ENCODE assay signal across 2 cellular contexts in the genomic region with DNA sequence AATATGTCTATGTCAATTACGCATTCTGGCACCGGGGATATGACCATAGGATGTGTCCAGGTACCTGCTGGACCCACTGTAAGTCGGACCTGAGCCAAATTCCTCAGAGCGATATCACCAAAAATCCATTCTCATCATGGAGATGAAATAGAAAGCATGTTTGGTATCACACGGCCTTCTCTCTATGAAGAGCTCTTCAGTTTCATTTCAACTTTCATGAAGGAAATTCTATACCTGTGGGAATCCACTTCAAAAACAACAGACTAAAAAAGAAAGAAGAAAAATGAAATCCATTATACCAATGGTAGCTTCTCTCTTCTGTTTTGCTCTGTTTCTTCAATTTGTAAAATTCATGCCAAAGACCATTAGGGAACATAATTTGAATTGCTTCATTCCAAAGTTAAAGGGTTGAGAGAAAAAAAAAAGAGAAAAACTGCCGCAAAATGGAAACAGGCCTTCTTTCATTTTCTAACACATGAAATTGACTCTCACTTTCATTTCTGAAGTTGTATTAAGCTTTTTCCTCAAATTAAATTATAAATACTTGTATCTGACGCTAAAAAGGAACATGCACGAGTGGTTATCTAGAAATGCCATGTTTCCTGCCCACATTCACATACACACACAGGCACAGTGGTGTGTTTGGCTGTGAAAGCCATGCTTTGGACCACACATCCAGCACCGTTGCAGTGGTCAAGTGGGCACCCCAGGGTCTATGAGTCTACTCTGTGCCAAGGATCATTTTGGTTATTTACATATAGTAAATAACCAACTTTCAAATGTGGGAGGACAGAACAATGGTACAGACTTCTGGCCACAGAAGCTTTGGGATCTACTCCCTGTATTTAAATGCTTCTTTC.
A peak's percentile ranks its signal among the peaks of the same experiment; 100 is the strongest.
TF ChIP-seq lines count a peak whose summit lies in the region.

No MANE protein-coding gene starts in this region.

TF ChIP-seq in GM12878, 131 proteins besides CTCF, POLR2A, EP300 and RAD21 (continued from another document and continues in another):
- TF ChIP-seq, protein P1, sequence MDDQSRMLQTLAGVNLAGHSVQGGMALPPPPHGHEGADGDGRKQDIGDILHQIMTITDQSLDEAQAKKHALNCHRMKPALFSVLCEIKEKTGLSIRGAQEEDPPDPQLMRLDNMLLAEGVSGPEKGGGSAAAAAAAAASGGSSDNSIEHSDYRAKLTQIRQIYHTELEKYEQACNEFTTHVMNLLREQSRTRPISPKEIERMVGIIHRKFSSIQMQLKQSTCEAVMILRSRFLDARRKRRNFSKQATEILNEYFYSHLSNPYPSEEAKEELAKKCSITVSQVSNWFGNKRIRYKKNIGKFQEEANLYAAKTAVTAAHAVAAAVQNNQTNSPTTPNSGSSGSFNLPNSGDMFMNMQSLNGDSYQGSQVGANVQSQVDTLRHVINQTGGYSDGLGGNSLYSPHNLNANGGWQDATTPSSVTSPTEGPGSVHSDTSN (IDR thresholded peaks at IDR 0.05; ENCODE audit: insufficient replicate concordance, low read depth, low read length) = no peak
- TF ChIP-seq MTA3 (IDR thresholded peaks at IDR 0.05; ENCODE audit: borderline replicate concordance, low read length) = no peak
- TF ChIP-seq, protein P2, sequence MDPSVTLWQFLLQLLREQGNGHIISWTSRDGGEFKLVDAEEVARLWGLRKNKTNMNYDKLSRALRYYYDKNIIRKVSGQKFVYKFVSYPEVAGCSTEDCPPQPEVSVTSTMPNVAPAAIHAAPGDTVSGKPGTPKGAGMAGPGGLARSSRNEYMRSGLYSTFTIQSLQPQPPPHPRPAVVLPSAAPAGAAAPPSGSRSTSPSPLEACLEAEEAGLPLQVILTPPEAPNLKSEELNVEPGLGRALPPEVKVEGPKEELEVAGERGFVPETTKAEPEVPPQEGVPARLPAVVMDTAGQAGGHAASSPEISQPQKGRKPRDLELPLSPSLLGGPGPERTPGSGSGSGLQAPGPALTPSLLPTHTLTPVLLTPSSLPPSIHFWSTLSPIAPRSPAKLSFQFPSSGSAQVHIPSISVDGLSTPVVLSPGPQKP (IDR thresholded peaks at IDR 0.05; ENCODE audit: low read depth, low read length) = no peak
- peak; percentile 32; the same call in 1 of the 2 replicates for TF ChIP-seq RUNX3 (IDR thresholded peaks at IDR 0.05; ENCODE audit: low read length)
- no peak for TF ChIP-seq TARDBP (IDR thresholded peaks at IDR 0.05; ENCODE audit: borderline replicate concordance)
- no peak for TF ChIP-seq RBBP5 (conservative IDR thresholded peaks at IDR 0.05)
- no peak for TF ChIP-seq FOS (IDR thresholded peaks at IDR 0.05; ENCODE audit: borderline replicate concordance, extremely low read depth, insufficient read length)
- TF ChIP-seq NR2C2 (IDR thresholded peaks at IDR 0.05; ENCODE audit: borderline replicate concordance, control insufficient read depth, insufficient read length, low read depth) = no peak
- no peak for TF ChIP-seq ZNF274 (IDR thresholded peaks at IDR 0.05; ENCODE audit: insufficient read depth, insufficient read length)
- no peak for TF ChIP-seq CEBPB (IDR thresholded peaks at IDR 0.05; ENCODE audit: borderline replicate concordance in 1 of 2, low read depth in 2 of 2, low read length in 2 of 2)
- peak; percentile 76 for TF ChIP-seq TCF7 (IDR thresholded peaks at IDR 0.05; ENCODE audit: borderline replicate concordance)
- TF ChIP-seq, protein P3, sequence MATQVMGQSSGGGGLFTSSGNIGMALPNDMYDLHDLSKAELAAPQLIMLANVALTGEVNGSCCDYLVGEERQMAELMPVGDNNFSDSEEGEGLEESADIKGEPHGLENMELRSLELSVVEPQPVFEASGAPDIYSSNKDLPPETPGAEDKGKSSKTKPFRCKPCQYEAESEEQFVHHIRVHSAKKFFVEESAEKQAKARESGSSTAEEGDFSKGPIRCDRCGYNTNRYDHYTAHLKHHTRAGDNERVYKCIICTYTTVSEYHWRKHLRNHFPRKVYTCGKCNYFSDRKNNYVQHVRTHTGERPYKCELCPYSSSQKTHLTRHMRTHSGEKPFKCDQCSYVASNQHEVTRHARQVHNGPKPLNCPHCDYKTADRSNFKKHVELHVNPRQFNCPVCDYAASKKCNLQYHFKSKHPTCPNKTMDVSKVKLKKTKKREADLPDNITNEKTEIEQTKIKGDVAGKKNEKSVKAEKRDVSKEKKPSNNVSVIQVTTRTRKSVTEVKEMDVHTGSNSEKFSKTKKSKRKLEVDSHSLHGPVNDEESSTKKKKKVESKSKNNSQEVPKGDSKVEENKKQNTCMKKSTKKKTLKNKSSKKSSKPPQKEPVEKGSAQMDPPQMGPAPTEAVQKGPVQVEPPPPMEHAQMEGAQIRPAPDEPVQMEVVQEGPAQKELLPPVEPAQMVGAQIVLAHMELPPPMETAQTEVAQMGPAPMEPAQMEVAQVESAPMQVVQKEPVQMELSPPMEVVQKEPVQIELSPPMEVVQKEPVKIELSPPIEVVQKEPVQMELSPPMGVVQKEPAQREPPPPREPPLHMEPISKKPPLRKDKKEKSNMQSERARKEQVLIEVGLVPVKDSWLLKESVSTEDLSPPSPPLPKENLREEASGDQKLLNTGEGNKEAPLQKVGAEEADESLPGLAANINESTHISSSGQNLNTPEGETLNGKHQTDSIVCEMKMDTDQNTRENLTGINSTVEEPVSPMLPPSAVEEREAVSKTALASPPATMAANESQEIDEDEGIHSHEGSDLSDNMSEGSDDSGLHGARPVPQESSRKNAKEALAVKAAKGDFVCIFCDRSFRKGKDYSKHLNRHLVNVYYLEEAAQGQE (IDR thresholded peaks at IDR 0.05; ENCODE audit: low read depth, low read length) = no peak
- no peak for TF ChIP-seq KLF5 (IDR thresholded peaks at IDR 0.05; ENCODE audit: partially characterized antibody)
- no peak for TF ChIP-seq NRF1 (conservative IDR thresholded peaks at IDR 0.05; ENCODE audit: low read depth, low read length)
- peak in 1 of 2 experiments; percentile 14; a peak in 1 of 4 replicates for TF ChIP-seq IKZF2 (IDR thresholded peaks at IDR 0.05)
- no peak for TF ChIP-seq IRF4 (IDR thresholded peaks at IDR 0.05; ENCODE audit: low read depth, low read length)
- no peak for TF ChIP-seq SIX5 (IDR thresholded peaks at IDR 0.05; ENCODE audit: low read depth, low read length, severe bottlenecking)
- TF ChIP-seq, protein P4, sequence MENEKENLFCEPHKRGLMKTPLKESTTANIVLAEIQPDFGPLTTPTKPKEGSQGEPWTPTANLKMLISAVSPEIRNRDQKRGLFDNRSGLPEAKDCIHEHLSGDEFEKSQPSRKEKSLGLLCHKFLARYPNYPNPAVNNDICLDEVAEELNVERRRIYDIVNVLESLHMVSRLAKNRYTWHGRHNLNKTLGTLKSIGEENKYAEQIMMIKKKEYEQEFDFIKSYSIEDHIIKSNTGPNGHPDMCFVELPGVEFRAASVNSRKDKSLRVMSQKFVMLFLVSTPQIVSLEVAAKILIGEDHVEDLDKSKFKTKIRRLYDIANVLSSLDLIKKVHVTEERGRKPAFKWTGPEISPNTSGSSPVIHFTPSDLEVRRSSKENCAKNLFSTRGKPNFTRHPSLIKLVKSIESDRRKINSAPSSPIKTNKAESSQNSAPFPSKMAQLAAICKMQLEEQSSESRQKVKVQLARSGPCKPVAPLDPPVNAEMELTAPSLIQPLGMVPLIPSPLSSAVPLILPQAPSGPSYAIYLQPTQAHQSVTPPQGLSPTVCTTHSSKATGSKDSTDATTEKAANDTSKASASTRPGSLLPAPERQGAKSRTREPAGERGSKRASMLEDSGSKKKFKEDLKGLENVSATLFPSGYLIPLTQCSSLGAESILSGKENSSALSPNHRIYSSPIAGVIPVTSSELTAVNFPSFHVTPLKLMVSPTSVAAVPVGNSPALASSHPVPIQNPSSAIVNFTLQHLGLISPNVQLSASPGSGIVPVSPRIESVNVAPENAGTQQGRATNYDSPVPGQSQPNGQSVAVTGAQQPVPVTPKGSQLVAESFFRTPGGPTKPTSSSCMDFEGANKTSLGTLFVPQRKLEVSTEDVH (IDR thresholded peaks at IDR 0.05; ENCODE audit: low read depth, partially characterized antibody) = no peak
- TF ChIP-seq, protein P5, sequence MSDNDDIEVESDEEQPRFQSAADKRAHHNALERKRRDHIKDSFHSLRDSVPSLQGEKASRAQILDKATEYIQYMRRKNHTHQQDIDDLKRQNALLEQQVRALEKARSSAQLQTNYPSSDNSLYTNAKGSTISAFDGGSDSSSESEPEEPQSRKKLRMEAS (IDR thresholded peaks at IDR 0.05; ENCODE audit: low read depth, low read length) = no peak

TF ChIP-seq in SK-N-SH treated with all-trans-retinoic acid at 6 μM for 48 hours, 23 proteins besides CTCF, POLR2A, EP300 and RAD21 (continued from another document):
- TF ChIP-seq, protein P6, sequence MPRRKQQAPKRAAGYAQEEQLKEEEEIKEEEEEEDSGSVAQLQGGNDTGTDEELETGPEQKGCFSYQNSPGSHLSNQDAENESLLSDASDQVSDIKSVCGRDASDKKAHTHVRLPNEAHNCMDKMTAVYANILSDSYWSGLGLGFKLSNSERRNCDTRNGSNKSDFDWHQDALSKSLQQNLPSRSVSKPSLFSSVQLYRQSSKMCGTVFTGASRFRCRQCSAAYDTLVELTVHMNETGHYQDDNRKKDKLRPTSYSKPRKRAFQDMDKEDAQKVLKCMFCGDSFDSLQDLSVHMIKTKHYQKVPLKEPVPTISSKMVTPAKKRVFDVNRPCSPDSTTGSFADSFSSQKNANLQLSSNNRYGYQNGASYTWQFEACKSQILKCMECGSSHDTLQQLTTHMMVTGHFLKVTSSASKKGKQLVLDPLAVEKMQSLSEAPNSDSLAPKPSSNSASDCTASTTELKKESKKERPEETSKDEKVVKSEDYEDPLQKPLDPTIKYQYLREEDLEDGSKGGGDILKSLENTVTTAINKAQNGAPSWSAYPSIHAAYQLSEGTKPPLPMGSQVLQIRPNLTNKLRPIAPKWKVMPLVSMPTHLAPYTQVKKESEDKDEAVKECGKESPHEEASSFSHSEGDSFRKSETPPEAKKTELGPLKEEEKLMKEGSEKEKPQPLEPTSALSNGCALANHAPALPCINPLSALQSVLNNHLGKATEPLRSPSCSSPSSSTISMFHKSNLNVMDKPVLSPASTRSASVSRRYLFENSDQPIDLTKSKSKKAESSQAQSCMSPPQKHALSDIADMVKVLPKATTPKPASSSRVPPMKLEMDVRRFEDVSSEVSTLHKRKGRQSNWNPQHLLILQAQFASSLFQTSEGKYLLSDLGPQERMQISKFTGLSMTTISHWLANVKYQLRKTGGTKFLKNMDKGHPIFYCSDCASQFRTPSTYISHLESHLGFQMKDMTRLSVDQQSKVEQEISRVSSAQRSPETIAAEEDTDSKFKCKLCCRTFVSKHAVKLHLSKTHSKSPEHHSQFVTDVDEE (CRISPR knock-in tag; IDR thresholded peaks at IDR 0.05) = no peak
- no peak for TF ChIP-seq PPARA (CRISPR knock-in tag; IDR thresholded peaks at IDR 0.05; ENCODE audit: borderline replicate concordance)
- TF ChIP-seq ARNTL (CRISPR knock-in tag; IDR thresholded peaks at IDR 0.05; ENCODE audit: borderline replicate concordance, low read depth) = no peak
- no peak for TF ChIP-seq RARB (CRISPR knock-in tag; IDR thresholded peaks at IDR 0.05)
- TF ChIP-seq, protein P7, sequence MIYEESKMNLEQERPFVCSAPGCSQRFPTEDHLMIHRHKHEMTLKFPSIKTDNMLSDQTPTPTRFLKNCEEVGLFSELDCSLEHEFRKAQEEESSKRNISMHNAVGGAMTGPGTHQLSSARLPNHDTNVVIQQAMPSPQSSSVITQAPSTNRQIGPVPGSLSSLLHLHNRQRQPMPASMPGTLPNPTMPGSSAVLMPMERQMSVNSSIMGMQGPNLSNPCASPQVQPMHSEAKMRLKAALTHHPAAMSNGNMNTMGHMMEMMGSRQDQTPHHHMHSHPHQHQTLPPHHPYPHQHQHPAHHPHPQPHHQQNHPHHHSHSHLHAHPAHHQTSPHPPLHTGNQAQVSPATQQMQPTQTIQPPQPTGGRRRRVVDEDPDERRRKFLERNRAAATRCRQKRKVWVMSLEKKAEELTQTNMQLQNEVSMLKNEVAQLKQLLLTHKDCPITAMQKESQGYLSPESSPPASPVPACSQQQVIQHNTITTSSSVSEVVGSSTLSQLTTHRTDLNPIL (CRISPR knock-in tag; IDR thresholded peaks at IDR 0.05; ENCODE audit: low read depth) = no peak
- no peak for TF ChIP-seq TOX (CRISPR knock-in tag; IDR thresholded peaks at IDR 0.05; ENCODE audit: borderline replicate concordance)
- TF ChIP-seq CSDC2 (CRISPR knock-in tag; IDR thresholded peaks at IDR 0.05) = no peak
TF ChIP-seq in SK-N-SH treated with all-trans-retinoic acid at 6 μM for 48 hours: peak in this region for 0.
